23 cellular contexts compared by ENCODE assay signal in the genomic region with DNA sequence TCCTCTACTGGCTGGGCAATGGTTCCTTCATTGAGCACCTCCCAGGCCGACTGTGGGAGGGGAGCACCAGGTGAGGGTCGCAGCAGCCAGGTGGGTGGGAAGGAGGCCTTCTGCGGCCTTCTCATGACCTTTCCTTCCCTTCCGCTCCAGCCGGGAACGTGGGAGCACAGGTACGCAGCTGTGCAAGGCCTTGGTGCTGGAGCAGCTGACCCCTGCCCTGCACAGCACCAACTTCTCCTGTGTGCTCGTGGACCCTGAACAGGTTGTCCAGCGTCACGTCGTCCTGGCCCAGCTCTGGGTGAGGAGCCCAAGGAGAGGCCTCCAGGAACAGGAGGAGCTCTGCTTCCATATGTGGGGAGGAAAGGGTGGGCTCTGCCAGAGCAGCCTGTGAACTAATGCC. TPM values are rescaled to one million over a fixed set of nuclear protein-coding genes. Genes with fewer than 3 reads are reported as not detected.
DNase-seq lines count a peak whose midpoint lies in the region; ATAC-seq, FAIRE-seq and TF ChIP-seq lines count a peak whose summit lies in the region.
"Had no signal": no experiment of that assay in that cellular context is flagged by ENCODE, and none has a peak within 500 bp of the region (broad histone marks: within the 10 kb centered on the region; RNA-seq: fewer than 3 reads in every experiment).

No MANE protein-coding gene starts in this region.

- no peaks in the 10 kb centered on the region for H3K79me2 ChIP-seq in K562 (ENCODE audit: control insufficient read depth, insufficient read depth, low read length)

- peaks cover 28 to 57% of the 10 kb centered on the region in 2 experiments; a peak in 4 of 5 replicates for H3K4me1 ChIP-seq in K562 (replicated peaks in 1 of 2; ENCODE audit: control insufficient read depth in 2 of 2, insufficient read depth in 2 of 2, low read length in 2 of 2)
- H3K4me1 ChIP-seq in spleen: peaks cover 24 to 98% (median 66%) of the 10 kb centered on the region in 6 donors
- H3K4me1 ChIP-seq: BE2C, neural progenitor cell had no signal

- H4K20me1 ChIP-seq in K562 (replicated peaks; ENCODE audit: control insufficient read depth, insufficient read depth, low read length): no peaks in the 10 kb centered on the region

- H3K4me3 ChIP-seq in K562: no peak overlapping the region
- H3K4me3 ChIP-seq in spleen: no peak overlapping the region
- H3K4me3 ChIP-seq: neural progenitor cell, suprapubic skin, vagina had no signal

- no peaks in the 10 kb centered on the region for H3K27me3 ChIP-seq in K562 (ENCODE audit: control insufficient read depth in 2 of 2, insufficient read depth in 2 of 2, low read length in 2 of 2)
- no peaks in the 10 kb centered on the region for H3K27me3 ChIP-seq in spleen (replicated peaks in 1 of 7)
- H3K27me3 ChIP-seq: BE2C, neural progenitor cell, suprapubic skin, vagina had no signal

- TF ChIP-seq CTCF in K562 (IDR thresholded peaks at IDR 0.05 in 2 of 3, conservative IDR thresholded peaks at IDR 0.05 in 1 of 3; ENCODE audit: insufficient read depth in 2 of 3, low read depth in 1 of 3, low read length in 3 of 3) (no peak), spleen (IDR thresholded peaks at IDR 0.05 in 8 of 11, conservative IDR thresholded peaks at IDR 0.05 in 3 of 11) (no peak)

- FAIRE-seq in K562 (lab: Jason Lieb, UNC): no peak
- FAIRE-seq: TTC549 had no signal

- DNase-seq in activated T-cell treated with anti-CD3 and anti-CD28 coated beads, Interleukin-2, amount 50 U/mL, for 24 hours: no peak
- DNase-seq in activated T-cell treated with anti-CD3 and anti-CD28 coated beads for 4 hours (no peak), K562 (ENCODE audit: extremely low read depth in 1 of 4, low spot score in 3 of 4) (no peak), left kidney (ENCODE audit: low read depth, low spot score) (peak; percentile 38), spleen (no peak), SHP77 treated with DMSO at 0.1 percent for 48 hours (lab: John Stamatoyannopoulos, UW) (no peak), NCI-H510A (lab: John Stamatoyannopoulos, UW) (no peak), COLO829 (ENCODE audit: low spot score) (no peak)
- DNase-seq: activated CD4-positive, alpha-beta T cell treated with anti-CD3 and anti-CD28 coated beads for 36 hours; activated effector memory CD4-positive, alpha-beta T cell treated with anti-CD3 and anti-CD28 coated beads, Interleukin-2, amount 50 U/mL, for 16 hours; BE2C; Calu3; effector CD8-positive, alpha-beta T cell; left cardiac atrium; NCI-H146; NCI-H2171 treated with DMSO at 0.1 percent for 48 hours; NCI-H69; stimulated activated CD4-positive, alpha-beta T cell treated with anti-CD3 and anti-CD28 coated beads, Interleukin-4, amount 100 ng/mL, for 4 hours had no signal

- no peak overlapping the region for H3K4me2 ChIP-seq in K562 (ENCODE audit: insufficient read depth, low read length)
- H3K4me2 ChIP-seq: neural progenitor cell had no signal

- CTCF ChIA-PET in K562 (lab: Yijun Ruan, JAX; ENCODE audit: low intra/inter-chr PET ratio): no interaction called here

- H3K27me3 Mint-ChIP-seq in activated T-cell treated with anti-CD3 and anti-CD28 coated beads, Interleukin-2, amount 50 U/mL, for 24 hours: no peaks in the 10 kb centered on the region
- H3K27me3 Mint-ChIP-seq: activated CD4-positive, alpha-beta T cell treated with anti-CD3 and anti-CD28 coated beads for 36 hours had no signal

- POLR2A ChIA-PET in K562 (lab: Yijun Ruan, JAX): interaction anchor here (0.6 to 1.4 kb wide), 4 partner anchors 11 to 586 kb away, joined by 3 to 7 read pairs (median 4); no protein-coding TSS in a partner anchor

- no peaks in the 10 kb centered on the region for H3K9me3 Mint-ChIP-seq in activated T-cell treated with anti-CD3 and anti-CD28 coated beads, Interleukin-2, amount 50 U/mL, for 24 hours
- H3K9me3 Mint-ChIP-seq: neural progenitor cell had no signal

- intact Hi-C loops in K562 (cut with micrococcal nuclease): no loop called here
- intact Hi-C loops in spleen (cut with DNase I; ENCODE audit: low total_unique reads): no loop called here

- peaks cover 23% of the 10 kb centered on the region for H3K4me1 Mint-ChIP-seq in activated T-cell treated with anti-CD3 and anti-CD28 coated beads, Interleukin-2, amount 50 U/mL, for 24 hours (ENCODE audit: low read depth)

- peak overlapping the region in 1 of 2 experiments; percentile 8; a peak in 1 of 4 replicates for H3K9ac ChIP-seq in K562 (ENCODE audit: insufficient read depth in 1 of 2, low read depth in 2 of 2, low read length in 2 of 2)
- H3K9ac ChIP-seq: neural progenitor cell had no signal

- TF ChIP-seq RAD21 in K562 (CRISPR knock-in tag; conservative IDR thresholded peaks at IDR 0.05 in 1 of 2, IDR thresholded peaks at IDR 0.05 in 1 of 2): no peak

- in situ Hi-C loops in K562 (cut with MboI): no loop called here

- no peak for ATAC-seq in K562
- ATAC-seq: activated CD4-positive, alpha-beta T cell treated with anti-CD3 and anti-CD28 coated beads for 36 hours; HCT116; left cardiac atrium had no signal

- no peak for TF ChIP-seq EP300 in K562 (IDR thresholded peaks at IDR 0.05; ENCODE audit: low read length)

- H3K27ac Mint-ChIP-seq in activated T-cell treated with anti-CD3 and anti-CD28 coated beads, Interleukin-2, amount 50 U/mL, for 24 hours: peak overlapping the region; percentile 13

- WGBS in K562 (ENCODE audit: insufficient coverage, low coverage, missing lambda C conversion rate): 88% methylated on average over 7 of the region's 11 CpGs
- WGBS in spleen, 5 donors: 77 to 87% (median 80%) methylated on average over 8 to 11 of the region's 11 CpGs

- H3K4me3 Mint-ChIP-seq in activated T-cell treated with anti-CD3 and anti-CD28 coated beads, Interleukin-2, amount 50 U/mL, for 24 hours: no peak overlapping the region
- H3K4me3 Mint-ChIP-seq: activated CD4-positive, alpha-beta T cell treated with anti-CD3 and anti-CD28 coated beads for 36 hours; neural progenitor cell had no signal

- BruUV-seq in K562 (replicated peaks; lab: Mats Ljungman, UMichigan): no TSS peak

- peaks cover 84% of the 10 kb centered on the region for H3K36me3 ChIP-seq in K562 (ENCODE audit: control insufficient read depth, insufficient read depth, low read length)
- peaks cover 5 to 70% (median 56%) of the 10 kb centered on the region in 6 donors for H3K36me3 ChIP-seq in spleen
- H3K36me3 ChIP-seq: neural progenitor cell had no signal

- no peak overlapping the region for H2AFZ ChIP-seq in K562 (ENCODE audit: low read depth, low read length)
- H2AFZ ChIP-seq: neural progenitor cell had no signal

- H3K9me3 ChIP-seq in K562 (replicated peaks; ENCODE audit: control insufficient read depth, insufficient read depth, low read depth, low read length) (no peaks in the 10 kb centered on the region), spleen (no peaks in the 10 kb centered on the region)
- H3K9me3 ChIP-seq: BE2C, suprapubic skin, vagina had no signal

- H3K27ac ChIP-seq in K562 (ENCODE audit: extremely low read depth, low read depth, low read length) (no peak overlapping the region), spleen (peak overlapping the region in 5 of 8 donors; percentile 17 to 90 (median 86))
- H3K27ac ChIP-seq: suprapubic skin, vagina had no signal

- H3K36me3 Mint-ChIP-seq in activated T-cell treated with anti-CD3 and anti-CD28 coated beads, Interleukin-2, amount 50 U/mL, for 24 hours (ENCODE audit: low read depth): peaks cover 85% of the 10 kb centered on the region

- TF ChIP-seq POLR2A in K562 (conservative IDR thresholded peaks at IDR 0.05): no peak
- TF ChIP-seq POLR2A in spleen (IDR thresholded peaks at IDR 0.05): no peak

- H3K9me1 ChIP-seq in K562 (ENCODE audit: control insufficient read depth, insufficient read depth, low read length): peaks cover 8% of the 10 kb centered on the region

TF ChIP-seq in K562, 482 proteins besides CTCF, POLR2A, EP300 and RAD21:
- TF ChIP-seq POLR2G (IDR thresholded peaks at IDR 0.05; ENCODE audit: low read depth, low read length) (peak; percentile 77), RBM22 (IDR thresholded peaks at IDR 0.05; ENCODE audit: low read depth, low read length, poor library complexity, severe bottlenecking) (peak; percentile 81), ZNF165 (CRISPR knock-in tag; IDR thresholded peaks at IDR 0.05; ENCODE audit: borderline replicate concordance) (no peak)

RNA-seq across cellular contexts. Expression of a gene that starts 2.5 kb away (rescaled TPM):
- 50.1 and 71.5 TPM in 2 replicates for total RNA-seq in K562 (2011; cell fraction: chromatin; rRNA removed; ENCODE audit: low replicate concordance)
- total RNA-seq in K562 (2011; cell fraction: nucleolus; rRNA removed): 32.2 and 35.4 TPM in 2 replicates
- total RNA-seq in K562 (2011; cell fraction: nucleoplasm; rRNA removed): 35.9 and 50.0 TPM in 2 replicates
- total RNA-seq in K562 (2014; rRNA removed) (2.1 and 2.9 TPM in 2 replicates), K562 (2014; rRNA removed; fragmentation: Illumina TruSeq; extraction: Trizol) (2.7 and 3.2 TPM in 2 replicates), K562 (2015; rRNA removed; fragmentation: Illumina TruSeq; extraction: Trizol) (3.2 and 3.5 TPM in 2 replicates), K562 (2021) (5.2 and 9.4 TPM in 2 replicates), spleen (10 to 100 TPM; 33.6 to 84.2 (median 69.8) TPM)
- polyA plus RNA-seq in K562 (2011; rRNA removed) (6.4 and 10.7 TPM in 2 replicates), K562 (2014; fragmentation: Illumina TruSeq; extraction: Trizol) (6.1 TPM in 2 replicates), K562 (2014; fragmentation: Nextera tagmentation; extraction: Ambion mirVana) (under 1 TPM; 0.34 to 0.35 TPM), K562 (2014; rRNA removed) (6.3 and 7.2 TPM in 2 replicates), spleen (10 to 100 TPM; 13.8 to 38.2 (median 18.2) TPM)
- polyA plus RNA-seq in K562 (2011; cell fraction: cytosol; rRNA removed): 9.9 and 10.0 TPM in 2 replicates
- polyA plus RNA-seq in K562 (2011; cell fraction: nucleus; rRNA removed): 56.7 and 61.5 TPM in 2 replicates
- 5.7 and 12.3 TPM in 2 replicates for polyA plus RNA-seq in K562 (2012)
- polyA minus RNA-seq in K562 (2011; rRNA and poly(A)+ RNA removed): 9.5 and 10.0 TPM in 2 replicates
- polyA minus RNA-seq in K562 (2011; cell fraction: cytosol; rRNA and poly(A)+ RNA removed): 2.2 and 3.4 TPM in 2 replicates
- 11.3 and 13.7 TPM in 2 replicates for polyA minus RNA-seq in K562 (2011; cell fraction: nucleus; rRNA and poly(A)+ RNA removed)
